In the genomic region with DNA sequence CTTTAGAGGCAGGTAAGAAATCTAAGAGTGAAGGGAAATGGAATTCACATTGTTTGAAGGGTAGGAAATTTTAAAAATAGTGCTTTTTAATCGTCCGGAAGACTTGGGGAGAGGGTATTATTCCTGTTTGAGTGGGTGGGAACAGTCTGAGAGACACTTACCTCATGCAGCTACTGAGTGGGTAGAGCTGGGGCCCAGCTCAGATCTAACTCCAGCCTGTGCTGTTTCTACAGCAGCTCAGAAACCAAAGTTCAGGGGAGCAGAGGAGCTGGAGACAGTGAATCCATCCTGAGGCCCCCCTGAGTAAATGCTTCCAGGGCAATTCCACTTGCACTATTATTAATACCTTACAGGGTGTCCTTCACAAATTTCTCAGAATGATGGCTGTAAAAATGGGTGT, we compare ENCODE assay signal across 1 cellular context.
A peak's percentile ranks its signal among the peaks of the same experiment; 100 is the strongest.
TF ChIP-seq lines count a peak whose summit lies in the region.

No MANE protein-coding gene starts in this region.

TF ChIP-seq in HEK293, 187 proteins besides CTCF, POLR2A, EP300 and RAD21:
- TF ChIP-seq BCL11B (tag by site-specific recombination; IDR thresholded peaks at IDR 0.05; ENCODE audit: low read depth) (no peak), EGR2 (tag by site-specific recombination; IDR thresholded peaks at IDR 0.05; ENCODE audit: low read depth) (0 out of 2 replicates have a peak, but pooled peaks have one; percentile 37), KLF1 (tag by site-specific recombination; IDR thresholded peaks at IDR 0.05) (no peak), ZNF501 (tag by site-specific recombination; IDR thresholded peaks at IDR 0.05) (no peak), ZFHX2 (tag by site-specific recombination; conservative IDR thresholded peaks at IDR 0.05) (peak; percentile 75)
- TF ChIP-seq, protein P1, sequence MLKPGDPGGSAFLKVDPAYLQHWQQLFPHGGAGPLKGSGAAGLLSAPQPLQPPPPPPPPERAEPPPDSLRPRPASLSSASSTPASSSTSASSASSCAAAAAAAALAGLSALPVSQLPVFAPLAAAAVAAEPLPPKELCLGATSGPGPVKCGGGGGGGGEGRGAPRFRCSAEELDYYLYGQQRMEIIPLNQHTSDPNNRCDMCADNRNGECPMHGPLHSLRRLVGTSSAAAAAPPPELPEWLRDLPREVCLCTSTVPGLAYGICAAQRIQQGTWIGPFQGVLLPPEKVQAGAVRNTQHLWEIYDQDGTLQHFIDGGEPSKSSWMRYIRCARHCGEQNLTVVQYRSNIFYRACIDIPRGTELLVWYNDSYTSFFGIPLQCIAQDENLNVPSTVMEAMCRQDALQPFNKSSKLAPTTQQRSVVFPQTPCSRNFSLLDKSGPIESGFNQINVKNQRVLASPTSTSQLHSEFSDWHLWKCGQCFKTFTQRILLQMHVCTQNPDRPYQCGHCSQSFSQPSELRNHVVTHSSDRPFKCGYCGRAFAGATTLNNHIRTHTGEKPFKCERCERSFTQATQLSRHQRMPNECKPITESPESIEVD (tag by site-specific recombination; IDR thresholded peaks at IDR 0.05): no peak
